12 cellular contexts compared by ENCODE assay signal in the genomic region with DNA sequence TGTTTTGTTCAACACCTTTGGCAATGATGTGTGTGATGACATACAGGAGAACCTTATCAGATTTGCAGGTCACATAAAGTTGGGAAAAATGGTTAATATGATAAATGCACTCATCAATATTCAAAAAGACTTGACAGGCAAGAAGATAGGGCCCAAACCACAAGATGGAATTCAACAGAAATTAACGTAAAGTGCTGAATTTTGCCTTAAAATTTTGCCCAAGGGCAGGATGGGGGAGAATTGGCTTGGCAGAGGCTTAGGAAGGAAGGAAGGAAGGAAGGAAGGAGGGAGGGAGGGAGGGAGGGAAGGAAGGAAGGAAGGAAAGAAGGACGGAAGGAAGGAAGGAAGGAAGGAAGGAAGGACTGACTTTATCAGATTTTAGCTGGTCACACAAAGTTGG. TPM values are rescaled to one million over a fixed set of nuclear protein-coding genes. Genes with fewer than 3 reads are reported as not detected.
"Had no signal": no experiment of that assay in that cellular context is flagged by ENCODE, and none has a peak within 500 bp of the region (broad histone marks: within the 10 kb centered on the region; RNA-seq: fewer than 3 reads in every experiment).

No MANE protein-coding gene starts in this region.

- ATAC-seq: sciatic nerve had no signal

- H3K27ac Mint-ChIP-seq: nephron progenitor cell had no signal

- H3K4me3 ChIP-seq: coronary artery, stomach, thoracic aorta had no signal

- H3K27me3 ChIP-seq: stomach had no signal

- H3K36me3 ChIP-seq: stomach, thoracic aorta had no signal

- H3K4me1 ChIP-seq: stomach had no signal

- H3K9me3 ChIP-seq: thoracic aorta had no signal

- H3K27ac ChIP-seq: coronary artery, stomach, thoracic aorta had no signal

- H3K4me3 Mint-ChIP-seq: nephron progenitor cell had no signal

- DNase-seq: activated CD8-positive, alpha-beta memory T cell treated with anti-CD3 and anti-CD28 coated beads, Interleukin-2, amount 50 U/mL, for 4 hours; caudate nucleus; effector CD4-positive, alpha-beta T cell; foreskin melanocyte; nephron progenitor cell; stimulated activated CD4-positive, alpha-beta T cell treated with anti-CD3 and anti-CD28 coated beads, Interleukin-2, amount 100 ng/mL, for 24 hours; stomach; T-helper 2 cell had no signal

RNA-seq across cellular contexts. Expression of gene CARD11, which starts 35.3 kb away (rescaled TPM):
- total RNA-seq: osteoblast had no signal
